16 cellular contexts compared by ENCODE assay signal in genomic region chr11:117442869-117443239, GRCh38.
"Had no signal": no experiment of that assay in that cellular context is flagged by ENCODE, and none has a peak within 500 bp of the region (broad histone marks: within the 10 kb centered on the region; RNA-seq: fewer than 3 reads in every experiment).

No MANE protein-coding gene starts in this region.

- H3K4me2 ChIP-seq: hepatocyte had no signal

- H3K27ac ChIP-seq: gastroesophageal sphincter, hepatocyte, parathyroid adenoma, right atrium auricular region, transverse colon had no signal

- H2AFZ ChIP-seq: hepatocyte, parathyroid adenoma had no signal

- H3K4me3 ChIP-seq: gastroesophageal sphincter, hepatocyte, transverse colon had no signal

- H3K9me3 Mint-ChIP-seq: activated B cell treated with CpG ODN at 0.5 μM for 24 hours; activated T-helper 2 cell treated with anti-CD3 and anti-CD28 coated beads, Interferon-gamma antibody, Interleukin-2, Interleukin-4, amounts not matched to agents 10 μg/mL and 5 μg/mL and 100 μg/mL, durations not matched to agents 14 hours and 24 hours and 36 hours; mesothelial cell of epicardium; nephron progenitor cell; T-helper 2 cell treated with Interferon-gamma antibody and Interleukin-4, amounts not matched to agents 5 μg/mL and 100 μg/mL, for 36 hours had no signal

- H3K4me1 Mint-ChIP-seq: activated B cell treated with CpG ODN at 0.5 μM for 24 hours, naive B cell had no signal

- ATAC-seq: activated CD8-positive, alpha-beta T cell treated with anti-CD3 and anti-CD28 coated beads, Interleukin-2, amount 10 ng/mL, durations not matched to agents 7 days and 5 days had no signal

- H3K36me3 ChIP-seq: gastroesophageal sphincter, right atrium auricular region, transverse colon had no signal

- H3K9ac ChIP-seq: parathyroid adenoma had no signal

- DNase-seq: activated B cell treated with CpG ODN at 0.5 μM for 24 hours; activated CD4-positive, alpha-beta T cell treated with anti-CD3 and anti-CD28 coated beads, Interleukin-2, amount 50 U/mL, for 1 hour; activated CD8-positive, alpha-beta memory T cell treated with anti-CD3 and anti-CD28 coated beads, Interleukin-2, amount 10 ng/mL, durations not matched to agents 7 days and 5 days; activated CD8-positive, alpha-beta T cell treated with anti-CD3 and anti-CD28 coated beads, Interleukin-2, amount 10 ng/mL, durations not matched to agents 7 days and 5 days; amniotic stem cell; naive B cell; stimulated activated naive CD4-positive, alpha-beta T cell treated with Interleukin-2 at 50 U/mL for 16 hours had no signal

- H3K9me3 ChIP-seq: gastroesophageal sphincter, right atrium auricular region, transverse colon had no signal

- H3K79me2 ChIP-seq: hepatocyte, parathyroid adenoma had no signal

- H3K27me3 ChIP-seq: right atrium auricular region had no signal

- H3K4me1 ChIP-seq: parathyroid adenoma, transverse colon had no signal

- H3K27ac Mint-ChIP-seq: activated B cell treated with CpG ODN at 0.5 μM for 24 hours; activated CD8-positive, alpha-beta memory T cell treated with anti-CD3 and anti-CD28 coated beads, Interleukin-2, amount 10 ng/mL, durations not matched to agents 7 days and 5 days; activated CD8-positive, alpha-beta T cell treated with anti-CD3 and anti-CD28 coated beads, Interleukin-2, amount 10 ng/mL, durations not matched to agents 7 days and 5 days; activated T-helper 2 cell treated with anti-CD3 and anti-CD28 coated beads, Interferon-gamma antibody, Interleukin-2, Interleukin-4, amounts not matched to agents 10 μg/mL and 5 μg/mL and 100 μg/mL, durations not matched to agents 14 hours and 24 hours and 36 hours; mesothelial cell of epicardium; naive B cell; nephron progenitor cell; T-helper 2 cell treated with Interferon-gamma antibody and Interleukin-4, amounts not matched to agents 5 μg/mL and 100 μg/mL, for 36 hours had no signal

- H3K36me3 Mint-ChIP-seq: activated CD8-positive, alpha-beta memory T cell treated with anti-CD3 and anti-CD28 coated beads, Interleukin-2, amount 10 ng/mL, durations not matched to agents 7 days and 5 days; mesothelial cell of epicardium; naive B cell had no signal

- H3K4me3 Mint-ChIP-seq: activated B cell treated with CpG ODN at 0.5 μM for 24 hours; activated CD8-positive, alpha-beta memory T cell treated with anti-CD3 and anti-CD28 coated beads, Interleukin-2, amount 10 ng/mL, durations not matched to agents 7 days and 5 days; activated CD8-positive, alpha-beta T cell treated with anti-CD3 and anti-CD28 coated beads, Interleukin-2, amount 10 ng/mL, durations not matched to agents 7 days and 5 days; mesothelial cell of epicardium; T-helper 2 cell treated with Interferon-gamma antibody and Interleukin-4, amounts not matched to agents 5 μg/mL and 100 μg/mL, for 36 hours had no signal
